In the genomic region with DNA sequence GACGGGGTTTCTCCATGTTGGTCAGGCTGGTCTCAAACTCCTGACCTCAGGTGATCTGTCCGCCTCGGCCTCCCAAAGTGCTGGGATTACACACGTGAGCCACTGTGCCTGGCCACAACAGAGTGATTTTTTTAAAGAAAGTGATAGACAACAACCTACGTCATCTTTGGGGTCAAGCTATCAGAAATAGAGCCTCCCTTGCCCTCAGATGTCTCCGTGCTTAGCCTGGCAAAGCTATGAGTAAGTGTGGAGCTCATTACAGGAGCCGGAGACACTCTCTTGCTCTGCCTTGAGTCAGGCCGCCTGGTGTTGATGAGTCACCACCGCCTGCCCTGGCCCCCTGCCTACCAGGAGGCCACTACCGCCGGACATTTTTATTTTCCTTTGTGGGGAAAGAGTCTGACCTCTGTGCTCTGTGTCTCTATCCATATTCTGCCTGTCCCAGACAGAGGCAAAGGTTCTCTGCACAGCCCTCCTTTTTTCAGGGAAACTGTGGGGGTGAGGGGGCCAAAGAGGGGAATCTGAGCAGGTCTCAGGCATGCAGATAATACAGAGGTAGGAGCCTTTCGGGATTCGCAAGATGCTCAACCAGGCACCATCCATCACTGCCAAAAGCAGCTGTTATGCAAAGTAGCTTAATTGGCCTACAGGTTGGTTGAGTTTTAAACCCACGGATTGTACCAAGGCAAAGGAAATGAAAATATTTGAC, we compare ENCODE assay signal across 8 cellular contexts.
DNase-seq lines count a peak whose midpoint lies in the region.

No MANE protein-coding gene starts in this region.

- DNase-seq in DMS53 (lab: John Stamatoyannopoulos, UW) (peak; percentile 91), NCI-H69 (lab: John Stamatoyannopoulos, UW) (peak; percentile 25), dedifferentiated amniotic fluid mesenchymal stem cell (ENCODE audit: extremely low spot score) (peak; percentile 94), lung microvascular endothelial cell (ENCODE audit: low read depth in 2 of 2) (peak; percentile 87 to 97), cortex of kidney (lab: John Stamatoyannopoulos, UW) (no peak), midbrain (lab: John Stamatoyannopoulos, UW) (no peak), germinal center (ENCODE audit: low spot score) (no peak)
- no peak for DNase-seq in stimulated activated naive CD4-positive, alpha-beta T cell (lab: John Stamatoyannopoulos, UW)

Comparison
In these comparisons a context has a peak if more than half of its experiments do, and no peak if none do; other contexts are left out.
1. DNase-seq: peak in DMS53 (single experiment), NCI-H69 (single experiment), dedifferentiated amniotic fluid mesenchymal stem cell (single experiment) and lung microvascular endothelial cell (2 of 2); none in cortex of kidney (single experiment), midbrain (single experiment), stimulated activated naive CD4-positive, alpha-beta T cell (0 of 6) and germinal center (single experiment).